In genomic region chr10:3093996-3094395, GRCh38 we compare ENCODE assay signal across 1 cellular context.
TF ChIP-seq lines count a peak whose summit lies in the region.

No MANE protein-coding gene starts in this region.

TF ChIP-seq in SK-N-SH, 30 proteins besides CTCF, POLR2A, EP300 and RAD21 (continued from another document):
- TF ChIP-seq, protein P1, sequence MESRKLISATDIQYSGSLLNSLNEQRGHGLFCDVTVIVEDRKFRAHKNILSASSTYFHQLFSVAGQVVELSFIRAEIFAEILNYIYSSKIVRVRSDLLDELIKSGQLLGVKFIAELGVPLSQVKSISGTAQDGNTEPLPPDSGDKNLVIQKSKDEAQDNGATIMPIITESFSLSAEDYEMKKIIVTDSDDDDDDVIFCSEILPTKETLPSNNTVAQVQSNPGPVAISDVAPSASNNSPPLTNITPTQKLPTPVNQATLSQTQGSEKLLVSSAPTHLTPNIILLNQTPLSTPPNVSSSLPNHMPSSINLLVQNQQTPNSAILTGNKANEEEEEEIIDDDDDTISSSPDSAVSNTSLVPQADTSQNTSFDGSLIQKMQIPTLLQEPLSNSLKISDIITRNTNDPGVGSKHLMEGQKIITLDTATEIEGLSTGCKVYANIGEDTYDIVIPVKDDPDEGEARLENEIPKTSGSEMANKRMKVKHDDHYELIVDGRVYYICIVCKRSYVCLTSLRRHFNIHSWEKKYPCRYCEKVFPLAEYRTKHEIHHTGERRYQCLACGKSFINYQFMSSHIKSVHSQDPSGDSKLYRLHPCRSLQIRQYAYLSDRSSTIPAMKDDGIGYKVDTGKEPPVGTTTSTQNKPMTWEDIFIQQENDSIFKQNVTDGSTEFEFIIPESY (IDR thresholded peaks at IDR 0.05; ENCODE audit: borderline replicate concordance, low read depth) = no peak
- TF ChIP-seq SIN3A (IDR thresholded peaks at IDR 0.05; ENCODE audit: borderline replicate concordance, low read depth, low read length) (no peak), NRF1 (IDR thresholded peaks at IDR 0.05; ENCODE audit: low read depth, low read length) (no peak), FOXM1 (IDR thresholded peaks at IDR 0.05; ENCODE audit: low read depth) (no peak), TAF1 (IDR thresholded peaks at IDR 0.05; ENCODE audit: borderline replicate concordance, low read depth, low read length) (no peak), SMC3 (IDR thresholded peaks at IDR 0.05; ENCODE audit: low read depth, low read length) (no peak), PBX3 (IDR thresholded peaks at IDR 0.05) (no peak), ELF1 (IDR thresholded peaks at IDR 0.05) (no peak)
